Comparison of ENCODE assay signal across 21 cellular contexts in the genomic region with DNA sequence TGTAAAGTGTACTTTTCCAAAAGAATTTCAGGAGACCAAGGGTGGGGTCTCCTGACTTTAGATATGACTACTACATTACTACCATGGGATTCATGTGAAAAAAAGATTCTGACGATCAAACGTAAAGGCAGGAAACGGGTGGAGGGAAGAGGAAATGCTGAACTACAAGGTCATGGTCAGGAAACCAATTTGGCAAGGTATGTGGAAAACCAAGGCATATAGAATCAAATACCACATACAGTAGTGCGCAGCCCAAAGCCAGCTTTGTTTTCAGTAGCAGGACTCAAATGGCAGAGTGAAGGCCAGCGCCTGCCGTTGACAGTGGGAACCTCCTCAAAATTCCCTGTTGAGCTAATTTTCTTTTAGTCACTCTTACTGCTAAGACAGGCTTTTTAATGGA. TPM values are rescaled to one million over a fixed set of nuclear protein-coding genes. Genes with fewer than 3 reads are reported as not detected.
DNase-seq lines count a peak whose midpoint lies in the region; ATAC-seq, FAIRE-seq and TF ChIP-seq lines count a peak whose summit lies in the region.
"Had no signal": no experiment of that assay in that cellular context is flagged by ENCODE, and none has a peak within 500 bp of the region (broad histone marks: within the 10 kb centered on the region; RNA-seq: fewer than 3 reads in every experiment).

No MANE protein-coding gene starts in this region.

- H3K27ac ChIP-seq in DND-41 (ENCODE audit: low read length) = no peak overlapping the region
- H3K27ac ChIP-seq: 22Rv1, SK-N-MC, thyroid gland, VCaP had no signal

- DNase-seq in T-helper 1 cell = no peak
- peak; percentile 17 for DNase-seq in DND-41
- no peak for DNase-seq in activated CD8-positive, alpha-beta T cell treated with anti-CD3 and anti-CD28 coated beads for 36 hours
- DNase-seq in iris pigment epithelial cell (ENCODE audit: low read depth) = peak; percentile 33
- DNase-seq in RCC 7860 (ENCODE audit: low spot score) = no peak
- DNase-seq in mesenteric fat pad (ENCODE audit: low spot score) = no peak
- no peak for DNase-seq in chondrocyte (ENCODE audit: low spot score)
- DNase-seq: CD4-positive, CD25-positive, alpha-beta regulatory T cell; EL; GOT3; left cardiac atrium; NCI-H1092 treated with DMSO at 0.1 percent for 48 hours; stimulated activated CD4-positive, alpha-beta T cell treated with anti-CD3 and anti-CD28 coated beads, Interleukin-2, amount 100 ng/mL, for 48 hours; thyroid gland had no signal

- peaks cover 12% of the 10 kb centered on the region for H3K36me3 Mint-ChIP-seq in T-helper 1 cell treated with Interleukin-12 subunit alpha and Interleukin-12 subunit beta and Interleukin-4 antibody, amounts not matched to agents 30 μg/mL and 1 μg/mL, for 36 hours (ENCODE audit: low read depth)
- peaks cover 6% of the 10 kb centered on the region for H3K36me3 Mint-ChIP-seq in activated CD8-positive, alpha-beta T cell treated with anti-CD3 and anti-CD28 coated beads for 36 hours (ENCODE audit: low read depth)
- H3K36me3 Mint-ChIP-seq in chondrocyte (ENCODE audit: low read depth) = no peaks in the 10 kb centered on the region
- H3K36me3 Mint-ChIP-seq: CD4-positive, CD25-positive, alpha-beta regulatory T cell had no signal

- POLR2A ChIA-PET in activated CD8-positive, alpha-beta T cell treated with anti-CD3 and anti-CD28 coated beads for 36 hours (lab: Charles Lee) = interaction anchor here (0.6 to 2.1 kb wide), 2 partner anchors 15 to 593 kb away, joined by 3 to 6 read pairs; no protein-coding TSS in a partner anchor

- ATAC-seq in DND-41 (ENCODE audit: insufficient read depth, low read depth) = peak; percentile 79
- ATAC-seq in activated CD8-positive, alpha-beta T cell treated with anti-CD3 and anti-CD28 coated beads for 36 hours = peak; percentile 45
- ATAC-seq: K562, left cardiac atrium, sciatic nerve had no signal

- no peaks in the 10 kb centered on the region for H3K27me3 Mint-ChIP-seq in T-helper 1 cell treated with Interleukin-12 subunit alpha and Interleukin-12 subunit beta and Interleukin-4 antibody, amounts not matched to agents 30 μg/mL and 1 μg/mL, for 36 hours (ENCODE audit: low read depth)
- H3K27me3 Mint-ChIP-seq in activated CD8-positive, alpha-beta T cell treated with anti-CD3 and anti-CD28 coated beads for 36 hours = no peaks in the 10 kb centered on the region
- no peaks in the 10 kb centered on the region for H3K27me3 Mint-ChIP-seq in chondrocyte (ENCODE audit: low read depth)
- H3K27me3 Mint-ChIP-seq: CD4-positive, CD25-positive, alpha-beta regulatory T cell; central memory CD8-positive, alpha-beta T cell had no signal

- no peak overlapping the region for H3K4me3 ChIP-seq in DND-41 (ENCODE audit: low read depth in 1 of 2, low read length in 2 of 2)
- H3K4me3 ChIP-seq: K562, SK-N-MC, thyroid gland had no signal

- no peaks in the 10 kb centered on the region for H4K20me1 ChIP-seq in DND-41 (ENCODE audit: insufficient read depth, low read length)

- peaks cover 18% of the 10 kb centered on the region for H3K4me1 Mint-ChIP-seq in T-helper 1 cell treated with Interleukin-12 subunit alpha and Interleukin-12 subunit beta and Interleukin-4 antibody, amounts not matched to agents 30 μg/mL and 1 μg/mL, for 36 hours (ENCODE audit: low read depth)
- peaks cover 16% of the 10 kb centered on the region for H3K4me1 Mint-ChIP-seq in activated CD8-positive, alpha-beta T cell treated with anti-CD3 and anti-CD28 coated beads for 36 hours (ENCODE audit: low read depth)
- peaks cover 6% of the 10 kb centered on the region for H3K4me1 Mint-ChIP-seq in chondrocyte (ENCODE audit: low read depth)

- no peak overlapping the region for H3K4me2 ChIP-seq in DND-41 (ENCODE audit: insufficient read depth, low read length)

- H2AFZ ChIP-seq in DND-41 (ENCODE audit: low read depth, low read length) = no peak overlapping the region

- H3K4me1 ChIP-seq in DND-41 (ENCODE audit: insufficient read depth, low read length) = peaks cover 14% of the 10 kb centered on the region

- no peak for TF ChIP-seq CTCF in DND-41 (IDR thresholded peaks at IDR 0.05; ENCODE audit: borderline replicate concordance, extremely low read depth, low read length, poor library complexity, severe bottlenecking)
- no peak for TF ChIP-seq CTCF in activated CD8-positive, alpha-beta T cell treated with anti-CD3 and anti-CD28 coated beads for 36 hours (IDR thresholded peaks at IDR 0.05)
- TF ChIP-seq CTCF in chondrocyte (IDR thresholded peaks at IDR 0.05) = no peak

- peak overlapping the region; percentile 0 for H3K4me3 Mint-ChIP-seq in T-helper 1 cell treated with Interleukin-12 subunit alpha and Interleukin-12 subunit beta and Interleukin-4 antibody, amounts not matched to agents 30 μg/mL and 1 μg/mL, for 36 hours
- H3K4me3 Mint-ChIP-seq in activated CD8-positive, alpha-beta T cell treated with anti-CD3 and anti-CD28 coated beads for 36 hours = no peak overlapping the region
- H3K4me3 Mint-ChIP-seq in chondrocyte (ENCODE audit: unreplicated experiment) = no peak overlapping the region
- H3K4me3 Mint-ChIP-seq: central memory CD8-positive, alpha-beta T cell had no signal

- no peaks in the 10 kb centered on the region for H3K9me3 ChIP-seq in DND-41 (ENCODE audit: insufficient read depth, low read length, severe bottlenecking)
- H3K9me3 ChIP-seq: thyroid gland had no signal

- intact Hi-C loops in activated CD8-positive, alpha-beta T cell treated with anti-CD3 and anti-CD28 coated beads for 36 hours (cut with micrococcal nuclease) = no loop called here

- peaks cover 12% of the 10 kb centered on the region for H3K9me3 Mint-ChIP-seq in T-helper 1 cell treated with Interleukin-12 subunit alpha and Interleukin-12 subunit beta and Interleukin-4 antibody, amounts not matched to agents 30 μg/mL and 1 μg/mL, for 36 hours
- H3K9me3 Mint-ChIP-seq in activated CD8-positive, alpha-beta T cell treated with anti-CD3 and anti-CD28 coated beads for 36 hours = peaks cover 10% of the 10 kb centered on the region
- peaks cover 8% of the 10 kb centered on the region for H3K9me3 Mint-ChIP-seq in chondrocyte (ENCODE audit: low read depth)
- H3K9me3 Mint-ChIP-seq: central memory CD8-positive, alpha-beta T cell had no signal

- CTCF ChIA-PET in activated CD8-positive, alpha-beta T cell treated with anti-CD3 and anti-CD28 coated beads for 36 hours (lab: Charles Lee) = interaction anchor here (0.9 to 1.9 kb wide), 4 partner anchors 15 to 65 kb away, joined by 3 to 5 read pairs (median 4); no protein-coding TSS in a partner anchor

- H3K36me3 ChIP-seq in DND-41 (ENCODE audit: insufficient read depth, low read length) = no peaks in the 10 kb centered on the region
- H3K36me3 ChIP-seq: thyroid gland had no signal

- FAIRE-seq in RCC 7860 (lab: Jason Lieb, UNC) = no peak
- FAIRE-seq: K562 had no signal

- no peaks in the 10 kb centered on the region for H3K27me3 ChIP-seq in DND-41 (ENCODE audit: insufficient read depth, low read length, poor library complexity)
- H3K27me3 ChIP-seq: thyroid gland had no signal

- H3K27ac Mint-ChIP-seq in T-helper 1 cell treated with Interleukin-12 subunit alpha and Interleukin-12 subunit beta and Interleukin-4 antibody, amounts not matched to agents 30 μg/mL and 1 μg/mL, for 36 hours = peak overlapping the region; percentile 12
- H3K27ac Mint-ChIP-seq in activated CD8-positive, alpha-beta T cell treated with anti-CD3 and anti-CD28 coated beads for 36 hours = no peak overlapping the region
- no peak overlapping the region for H3K27ac Mint-ChIP-seq in chondrocyte (ENCODE audit: unreplicated experiment)

- H3K9ac ChIP-seq in DND-41 (ENCODE audit: low read depth, low read length) = no peak overlapping the region

- H3K79me2 ChIP-seq in DND-41 (ENCODE audit: insufficient read depth, low read length) = no peaks in the 10 kb centered on the region

RNA-seq across cellular contexts. Expression of a gene that starts 57.5 kb away (rescaled TPM):
- 10 to 100 TPM; 31.2 to 33.9 TPM for total RNA-seq in activated CD8-positive, alpha-beta T cell treated with anti-CD3 and anti-CD28 coated beads for 36 hours
- total RNA-seq in mesenteric fat pad (19.7 TPM), chondrocyte (18.1 to 20.5 TPM (median 20.3 TPM) in 3 replicates)

Comparison
In these comparisons a context has a peak if more than half of its experiments do, and no peak if none do; other contexts are left out.
1. DNase-seq: peak in DND-41 (single experiment) and iris pigment epithelial cell (single experiment); none in T-helper 1 cell (0 of 5), activated CD8-positive, alpha-beta T cell treated with anti-CD3 and anti-CD28 coated beads for 36 hours (single experiment), RCC 7860 (single experiment), mesenteric fat pad (single experiment) and chondrocyte (single experiment).